ENCODE assay signal across 31 cellular contexts in genomic region chr13:102261809-102262208, GRCh38.
"Had no signal": no experiment of that assay in that cellular context is flagged by ENCODE, and none has a peak within 500 bp of the region (broad histone marks: within the 10 kb centered on the region; RNA-seq: fewer than 3 reads in every experiment).

No MANE protein-coding gene starts in this region.

- H3K36me3 ChIP-seq: adrenal gland, breast epithelium, MG63, Peyer's patch, SJSA1 had no signal

- H3K9me3 ChIP-seq: adrenal gland, breast epithelium, MG63, Peyer's patch, SJSA1, SK-N-SH had no signal

- H3K27me3 Mint-ChIP-seq: activated CD4-positive, alpha-beta T cell treated with anti-CD3 and anti-CD28 coated beads, Interleukin-2, amount 10 ng/mL, durations not matched to agents 7 days and 5 days had no signal

- H3K4me3 Mint-ChIP-seq: activated CD4-positive, alpha-beta T cell treated with anti-CD3 and anti-CD28 coated beads for 36 hours; activated CD4-positive, alpha-beta T cell treated with anti-CD3 and anti-CD28 coated beads, Interleukin-2, amount 10 ng/mL, durations not matched to agents 7 days and 5 days; activated CD8-positive, alpha-beta T cell treated with anti-CD3 and anti-CD28 coated beads, Interleukin-2, amount 10 ng/mL, durations not matched to agents 7 days and 5 days; activated naive CD4-positive, alpha-beta T cell treated with anti-CD3 and anti-CD28 coated beads for 36 hours; activated T-cell treated with anti-CD3 and anti-CD28 coated beads, Interleukin-2, amount 50 U/mL, for 24 hours; T-helper 1 cell treated with Interleukin-12 subunit alpha and Interleukin-12 subunit beta and Interleukin-4 antibody, amounts not matched to agents 30 μg/mL and 1 μg/mL, for 36 hours; T-helper 2 cell treated with Interferon-gamma antibody and Interleukin-4, amounts not matched to agents 5 μg/mL and 100 μg/mL, for 36 hours had no signal

- H3K9ac ChIP-seq: SK-N-SH had no signal

- DNase-seq: activated CD4-positive, alpha-beta T cell treated with anti-CD3 and anti-CD28 coated beads for 36 hours; activated CD4-positive, alpha-beta T cell treated with anti-CD3 and anti-CD28 coated beads, Interleukin-2, amount 10 ng/mL, durations not matched to agents 7 days and 5 days; activated CD4-positive, alpha-beta T cell treated with anti-CD3 and anti-CD28 coated beads, Interleukin-2, amount 50 U/mL, for 48 hours; activated CD8-positive, alpha-beta T cell treated with anti-CD3 and anti-CD28 coated beads, Interleukin-2, amount 10 ng/mL, durations not matched to agents 7 days and 5 days; activated gamma-delta T cell treated with Interleukin-2 at 50 U/mL for 16 hours; activated naive CD4-positive, alpha-beta T cell treated with anti-CD3 and anti-CD28 coated beads for 36 hours; activated T-cell treated with anti-CD3 and anti-CD28 coated beads, Interleukin-2, amount 50 U/mL, for 24 hours; adrenal gland; body of pancreas; Kasumi-1; KG1; MG63; NCI-H1048; NCI-H1105 treated with DMSO at 0.1 percent for 48 hours; NCI-H1436; NCI-H187; NCI-H2081; NCI-H345; NCI-H526 treated with DMSO at 0.1 percent for 48 hours; NK-92 treated with Interleukin-12 subunit alpha and Interleukin-12 subunit beta, amount 100 ng/mL, for 24 hours; PC-3; Peyer's patch; RPMI8226; SHP77 treated with DMSO at 0.1 percent for 48 hours; SK-N-SH had no signal

- H3K27ac Mint-ChIP-seq: activated CD4-positive, alpha-beta T cell treated with anti-CD3 and anti-CD28 coated beads for 36 hours; activated CD4-positive, alpha-beta T cell treated with anti-CD3 and anti-CD28 coated beads, Interleukin-2, amount 10 ng/mL, durations not matched to agents 7 days and 5 days; activated CD8-positive, alpha-beta T cell treated with anti-CD3 and anti-CD28 coated beads, Interleukin-2, amount 10 ng/mL, durations not matched to agents 7 days and 5 days; activated naive CD4-positive, alpha-beta T cell treated with anti-CD3 and anti-CD28 coated beads for 36 hours; activated naive CD4-positive, alpha-beta T cell treated with anti-CD3 and anti-CD28 coated beads, Interleukin-2, amount 50 U/mL, for 72 hours; activated T-cell treated with anti-CD3 and anti-CD28 coated beads, Interleukin-2, amount 50 U/mL, for 24 hours; T-helper 1 cell treated with Interleukin-12 subunit alpha and Interleukin-12 subunit beta and Interleukin-4 antibody, amounts not matched to agents 30 μg/mL and 1 μg/mL, for 36 hours; T-helper 2 cell treated with Interferon-gamma antibody and Interleukin-4, amounts not matched to agents 5 μg/mL and 100 μg/mL, for 36 hours had no signal

- H3K4me2 ChIP-seq: SK-N-SH had no signal

- ATAC-seq: activated CD4-positive, alpha-beta T cell treated with anti-CD3 and anti-CD28 coated beads for 36 hours; activated CD4-positive, CD25-positive, alpha-beta regulatory T cell treated with anti-CD3 and anti-CD28 coated beads, Interleukin-2, amount 50 U/mL, for 24 hours; activated CD8-positive, alpha-beta T cell treated with anti-CD3 and anti-CD28 coated beads, Interleukin-2, amount 10 ng/mL, durations not matched to agents 7 days and 5 days; activated naive CD4-positive, alpha-beta T cell treated with anti-CD3 and anti-CD28 coated beads, Interleukin-2, amount 50 U/mL, for 72 hours; body of pancreas; PC-3 had no signal

- H3K36me3 Mint-ChIP-seq: activated naive CD4-positive, alpha-beta T cell treated with anti-CD3 and anti-CD28 coated beads, Interleukin-2, amount 50 U/mL, for 72 hours had no signal

- H3K27ac ChIP-seq: adrenal gland, body of pancreas, breast epithelium, Peyer's patch, SJSA1 had no signal

- H3K27me3 ChIP-seq: adrenal gland, body of pancreas, breast epithelium, MG63, Peyer's patch, SJSA1 had no signal

- H3K9me3 Mint-ChIP-seq: activated CD4-positive, alpha-beta T cell treated with anti-CD3 and anti-CD28 coated beads, Interleukin-2, amount 10 ng/mL, durations not matched to agents 7 days and 5 days; activated naive CD4-positive, alpha-beta T cell treated with anti-CD3 and anti-CD28 coated beads for 36 hours; activated T-cell treated with anti-CD3 and anti-CD28 coated beads, Interleukin-2, amount 50 U/mL, for 24 hours; T-helper 1 cell treated with Interleukin-12 subunit alpha and Interleukin-12 subunit beta and Interleukin-4 antibody, amounts not matched to agents 30 μg/mL and 1 μg/mL, for 36 hours; T-helper 2 cell treated with Interferon-gamma antibody and Interleukin-4, amounts not matched to agents 5 μg/mL and 100 μg/mL, for 36 hours had no signal

- H3K4me1 ChIP-seq: adrenal gland, body of pancreas, breast epithelium, Peyer's patch, SJSA1 had no signal

- H3K4me3 ChIP-seq: adrenal gland, body of pancreas, breast epithelium, MG63, Peyer's patch, SJSA1 had no signal

- H3K4me1 Mint-ChIP-seq: activated CD4-positive, alpha-beta T cell treated with anti-CD3 and anti-CD28 coated beads for 36 hours; activated CD4-positive, alpha-beta T cell treated with anti-CD3 and anti-CD28 coated beads, Interleukin-2, amount 10 ng/mL, durations not matched to agents 7 days and 5 days had no signal
